ENCODE assay signal across 8 cellular contexts in genomic region chr1:151540021-151540981, GRCh38. TPM values are rescaled to one million over a fixed set of nuclear protein-coding genes. Genes with fewer than 3 reads are reported as not detected.
DNase-seq lines count a peak whose midpoint lies in the region; TF ChIP-seq lines count a peak whose summit lies in the region.

A gene with protein sequence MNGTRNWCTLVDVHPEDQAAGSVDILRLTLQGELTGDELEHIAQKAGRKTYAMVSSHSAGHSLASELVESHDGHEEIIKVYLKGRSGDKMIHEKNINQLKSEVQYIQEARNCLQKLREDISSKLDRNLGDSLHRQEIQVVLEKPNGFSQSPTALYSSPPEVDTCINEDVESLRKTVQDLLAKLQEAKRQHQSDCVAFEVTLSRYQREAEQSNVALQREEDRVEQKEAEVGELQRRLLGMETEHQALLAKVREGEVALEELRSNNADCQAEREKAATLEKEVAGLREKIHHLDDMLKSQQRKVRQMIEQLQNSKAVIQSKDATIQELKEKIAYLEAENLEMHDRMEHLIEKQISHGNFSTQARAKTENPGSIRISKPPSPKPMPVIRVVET (plus strand): TSS chr1:151540309. CDS start chr1:151540367, 58 bp downstream.

- peaks cover 8% of the 10 kb centered on the region for H3K27me3 Mint-ChIP-seq in neural progenitor cell (ENCODE audit: insufficient read depth, low read depth)

- DNase-seq in DMS79 treated with DMSO at 0.1 percent for 48 hours (lab: John Stamatoyannopoulos, UW) = peak; percentile 95
- DNase-seq in GM23248 = peak; percentile 96
- peak; percentile 85 for DNase-seq in LHCN-M2 (ENCODE audit: low read depth)
- DNase-seq in SHP77 (lab: John Stamatoyannopoulos, UW) = peak; percentile 98 to 99
- peak; percentile 77 for DNase-seq in activated gamma-delta T cell (lab: John Stamatoyannopoulos, UW)
- DNase-seq in foreskin fibroblast = peak; percentile 76 to 93
- peak; percentile 99 for DNase-seq in neural progenitor cell (ENCODE audit: low spot score)
- peak; percentile 68 for DNase-seq in stromal cell of bone marrow (ENCODE audit: low read depth)

- TF ChIP-seq CTCF in foreskin fibroblast (IDR thresholded peaks at IDR 0.05; ENCODE audit: low read depth, low read length) (no peak), neural progenitor cell (IDR thresholded peaks at IDR 0.05) (no peak)

- H3K9ac ChIP-seq in GM23248 (peak within 1 kb of the TSS; percentile 76), neural progenitor cell (peak within 1 kb of the TSS; percentile 39)

- in situ Hi-C loops in GM23248 (cut with MboI) = no loop called here

- H2AFZ ChIP-seq in GM23248 (peak within 1 kb of the TSS; percentile 70), neural progenitor cell (replicated peaks) (peak within 1 kb of the TSS; percentile 87)

- no peak within 1 kb of the TSS for H3K27ac Mint-ChIP-seq in neural progenitor cell

- H4K20me1 ChIP-seq in GM23248 (ENCODE audit: insufficient read depth) (no peaks in the 10 kb centered on the region), neural progenitor cell (ENCODE audit: low read depth) (peaks cover 12% of the 10 kb centered on the region)

- H3K4me3 ChIP-seq in GM23248 = peak within 1 kb of the TSS; percentile 87
- H3K4me3 ChIP-seq in foreskin fibroblast (ENCODE audit: low read depth in 1 of 2, low read length in 2 of 2) = peak within 1 kb of the TSS; percentile 73 to 79
- peak within 1 kb of the TSS; percentile 81 for H3K4me3 ChIP-seq in neural progenitor cell

- H3K4me2 ChIP-seq in GM23248 (ENCODE audit: unreplicated experiment) (peak within 1 kb of the TSS; percentile 91), neural progenitor cell (peak within 1 kb of the TSS; percentile 82)

- H3K9me3 Mint-ChIP-seq in neural progenitor cell = no peaks in the 10 kb centered on the region

- no peaks in the 10 kb centered on the region for H3K9me2 ChIP-seq in GM23248 (ENCODE audit: insufficient read depth)

- H3K9me3 ChIP-seq in GM23248 (ENCODE audit: low read depth) (no peaks in the 10 kb centered on the region), neural progenitor cell (ENCODE audit: low read depth) (no peaks in the 10 kb centered on the region)

- H3F3A ChIP-seq in GM23248 (ENCODE audit: insufficient read depth) (peaks cover 27% of the 10 kb centered on the region), neural progenitor cell (ENCODE audit: low read depth) (peaks cover 24% of the 10 kb centered on the region)

- H3K79me2 ChIP-seq in GM23248 (ENCODE audit: insufficient read depth) (peaks cover 29% of the 10 kb centered on the region), neural progenitor cell (ENCODE audit: low read depth) (peaks cover 20% of the 10 kb centered on the region)

- H3K4me3 Mint-ChIP-seq in neural progenitor cell = peak within 1 kb of the TSS; percentile 98

- no peaks in the 10 kb centered on the region for H3K27me3 ChIP-seq in GM23248 (replicated peaks; ENCODE audit: insufficient read depth)
- H3K27me3 ChIP-seq in neural progenitor cell = no peaks in the 10 kb centered on the region

- peaks cover 7% of the 10 kb centered on the region for H3K36me3 Mint-ChIP-seq in neural progenitor cell

- H3K4me1 ChIP-seq in GM23248 (ENCODE audit: insufficient read depth) (peaks cover 61% of the 10 kb centered on the region), neural progenitor cell (peaks cover 6% of the 10 kb centered on the region)

- H3K4me1 Mint-ChIP-seq in neural progenitor cell = peaks cover 21% of the 10 kb centered on the region

- H3K27ac ChIP-seq in GM23248 (peak within 1 kb of the TSS; percentile 37; the same call in 1 of the 2 replicates), neural progenitor cell (no peak within 1 kb of the TSS)

- H3K36me3 ChIP-seq in GM23248 (ENCODE audit: low read depth) = no peaks in the 10 kb centered on the region
- no peaks in the 10 kb centered on the region for H3K36me3 ChIP-seq in neural progenitor cell

- 3 to 6% methylated on average over 62 to 70 of the region's 70 CpGs for WGBS in GM23248 (ENCODE audit: low coverage in 1 of 2, low lambda C conversion rate in 2 of 2, missing lambda C conversion rate in 2 of 2), 2 experiments

RNA-seq across cellular contexts. Expression of the gene that starts here (rescaled TPM):
- total RNA-seq in GM23248 (2014; rRNA removed; shearing (Covaris generic)) = 11.5 and 20.3 TPM in 2 replicates
- polyA plus RNA-seq in GM23248 (2016; fragmentation: Nextera tagmentation; extraction: Ambion mirVana) = 19.2 and 20.5 TPM in 2 replicates
- total RNA-seq in LHCN-M2 (2014; rRNA removed) (7.8 and 7.9 TPM in 2 replicates), neural progenitor cell (ENCODE audit: low replicate concordance) (9.3 and 10.0 TPM in 2 replicates)
- polyA plus RNA-seq in LHCN-M2 (2012) = 17.2 TPM
